In the genomic region with DNA sequence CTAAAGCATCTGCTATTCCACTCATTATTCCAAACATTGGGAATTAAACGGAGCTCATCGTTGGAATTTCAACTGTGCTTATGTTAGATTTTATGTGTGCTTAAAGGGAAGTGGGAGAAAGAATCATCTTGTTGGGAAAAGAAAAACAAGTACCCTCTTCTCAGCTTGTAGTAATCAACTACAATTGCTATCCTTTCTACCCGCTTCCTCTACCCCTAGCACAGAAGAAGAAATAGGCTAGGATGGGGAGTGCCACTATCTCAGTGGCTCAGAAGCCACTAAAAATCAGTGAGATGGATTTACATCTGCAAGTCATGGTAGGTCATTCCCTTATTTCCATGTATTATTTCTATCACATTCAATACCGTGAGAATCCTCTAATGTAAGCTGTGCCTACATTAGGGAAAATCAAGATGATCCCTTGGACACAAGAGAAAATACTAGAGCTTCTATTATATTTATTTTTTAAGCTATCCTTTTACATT, we compare ENCODE assay signal across 13 cellular contexts.
A peak's percentile ranks its signal among the peaks of the same experiment; 100 is the strongest.
DNase-seq lines count a peak whose midpoint lies in the region; FAIRE-seq and TF ChIP-seq lines count a peak whose summit lies in the region.
"Had no signal": no experiment of that assay in that cellular context is flagged by ENCODE, and none has a peak within 500 bp of the region (broad histone marks: within the 10 kb centered on the region; RNA-seq: fewer than 3 reads in every experiment).

No MANE protein-coding gene starts in this region.

- H3K4me3 ChIP-seq in ACC112 (ENCODE audit: low read depth, low read length): no peak overlapping the region
- H3K4me3 ChIP-seq in DOHH2 (ENCODE audit: low read length): peak overlapping the region; percentile 40
- H3K4me3 ChIP-seq in esophagus squamous epithelium: no peak overlapping the region
- no peak overlapping the region for H3K4me3 ChIP-seq in foreskin fibroblast (ENCODE audit: low read depth in 1 of 2, low read length in 2 of 2)

- H3K9me3 ChIP-seq in DOHH2 (ENCODE audit: control insufficient read depth, insufficient read depth, low read length) (no peaks in the 10 kb centered on the region), esophagus squamous epithelium (no peaks in the 10 kb centered on the region)

- H3K79me2 ChIP-seq in ACC112 (ENCODE audit: control insufficient read depth, insufficient read depth, low read length, unreplicated experiment): no peaks in the 10 kb centered on the region
- no peaks in the 10 kb centered on the region for H3K79me2 ChIP-seq in DOHH2 (ENCODE audit: control insufficient read depth, low read length)

- no peaks in the 10 kb centered on the region for H4K20me1 ChIP-seq in DOHH2 (ENCODE audit: control insufficient read depth, insufficient read depth, low read depth, low read length)

- TF ChIP-seq POLR2A in esophagus squamous epithelium (IDR thresholded peaks at IDR 0.05) (no peak), GM12892 (IDR thresholded peaks at IDR 0.05; ENCODE audit: low read depth, low read length) (no peak)

- DNase-seq in SIG-M5 (lab: John Stamatoyannopoulos, UW): peak; percentile 4
- DNase-seq in esophagus squamous epithelium (lab: John Stamatoyannopoulos, UW): no peak
- DNase-seq in GM12892 (ENCODE audit: insufficient read length): no peak
- DNase-seq in foreskin fibroblast: no peak
- DNase-seq in T-helper 9 cell: no peak
- no peak for DNase-seq in NCI-H146 (lab: John Stamatoyannopoulos, UW)
- DNase-seq: activated gamma-delta T cell, NCI-H345, posterior cingulate gyrus, substantia nigra, WERI-Rb-1 had no signal

- H3K27me3 ChIP-seq in ACC112 (ENCODE audit: insufficient read depth, low read length): no peaks in the 10 kb centered on the region
- H3K27me3 ChIP-seq in DOHH2 (ENCODE audit: control insufficient read depth, low read length): peaks cover 11% of the 10 kb centered on the region
- H3K27me3 ChIP-seq in esophagus squamous epithelium: no peaks in the 10 kb centered on the region

- H3K4me2 ChIP-seq in DOHH2 (ENCODE audit: low read length): peak overlapping the region; percentile 55

- intact Hi-C loops in esophagus squamous epithelium (cut with DNase I): no loop called here

- no peaks in the 10 kb centered on the region for H3K9me2 ChIP-seq in DOHH2 (replicated peaks; ENCODE audit: control insufficient read depth, low read length)

- TF ChIP-seq CTCF in DOHH2 (IDR thresholded peaks at IDR 0.05; ENCODE audit: low read depth, low read length, poor library complexity, severe bottlenecking) (no peak), esophagus squamous epithelium (IDR thresholded peaks at IDR 0.05) (no peak), foreskin fibroblast (IDR thresholded peaks at IDR 0.05; ENCODE audit: low read depth, low read length) (no peak)

- H3K27ac ChIP-seq in ACC112 (ENCODE audit: low read depth, low read length): peak overlapping the region; percentile 79; the same call in 1 of the 2 replicates
- H3K27ac ChIP-seq in DOHH2 (ENCODE audit: low read depth, low read length): no peak overlapping the region
- peak overlapping the region; percentile 65 to 69 (median 68) for H3K27ac ChIP-seq in esophagus squamous epithelium
- H3K27ac ChIP-seq: WERI-Rb-1 had no signal

- H3K4me1 ChIP-seq in ACC112 (ENCODE audit: control insufficient read depth, insufficient read depth, low read length, unreplicated experiment) (peaks cover 41% of the 10 kb centered on the region), DOHH2 (ENCODE audit: control insufficient read depth, low read length) (peaks cover 33% of the 10 kb centered on the region), esophagus squamous epithelium (peaks cover 0 to 38% (median 3%) of the 10 kb centered on the region in 3 donors)

- 61 to 80% methylated on average over 4 of the region's 4 CpGs for WGBS in esophagus squamous epithelium, 2 donors

- no peaks in the 10 kb centered on the region for H3F3A ChIP-seq in DOHH2 (ENCODE audit: control insufficient read depth, insufficient read depth)

- H3K36me3 ChIP-seq in ACC112 (ENCODE audit: insufficient read depth, low read length) (no peaks in the 10 kb centered on the region), DOHH2 (ENCODE audit: control insufficient read depth, low read length) (no peaks in the 10 kb centered on the region), esophagus squamous epithelium (no peaks in the 10 kb centered on the region)
- H3K36me3 ChIP-seq: WERI-Rb-1 had no signal

- no peak overlapping the region for H2AFZ ChIP-seq in ACC112 (ENCODE audit: low read length, unreplicated experiment)

- no peak for FAIRE-seq in GM12892 (lab: Jason Lieb, UNC)
